1 cellular context compared by ENCODE assay signal in genomic region chr3:99901200-99901926, GRCh38.
TF ChIP-seq lines count a peak whose summit lies in the region.

No MANE protein-coding gene starts in this region.

TF ChIP-seq in HepG2, 621 proteins besides CTCF, POLR2A, EP300 and RAD21 (continued from another document and continues in another):
- TF ChIP-seq REPIN1 (CRISPR knock-in tag; IDR thresholded peaks at IDR 0.05; ENCODE audit: borderline replicate concordance, low read depth): no peak
- no peak for TF ChIP-seq ZNF772 (CRISPR knock-in tag; IDR thresholded peaks at IDR 0.05)
- no peak for TF ChIP-seq WIZ (CRISPR knock-in tag; IDR thresholded peaks at IDR 0.05)
- no peak for TF ChIP-seq ZNF253 (CRISPR knock-in tag; IDR thresholded peaks at IDR 0.05; ENCODE audit: borderline replicate concordance)
- no peak for TF ChIP-seq FLYWCH1 (CRISPR knock-in tag; IDR thresholded peaks at IDR 0.05)
- TF ChIP-seq ZNF24 (IDR thresholded peaks at IDR 0.05): no peak
- no peak for TF ChIP-seq DZIP1 (CRISPR knock-in tag; IDR thresholded peaks at IDR 0.05)
- no peak for TF ChIP-seq ETV6 (CRISPR knock-in tag; conservative IDR thresholded peaks at IDR 0.05)
- no peak for TF ChIP-seq ZNF570 (CRISPR knock-in tag; IDR thresholded peaks at IDR 0.05; ENCODE audit: borderline replicate concordance)
- no peak for TF ChIP-seq IRF9 (CRISPR knock-in tag; IDR thresholded peaks at IDR 0.05; ENCODE audit: borderline replicate concordance)
- peak; percentile 87 for TF ChIP-seq PPARG (CRISPR knock-in tag; conservative IDR thresholded peaks at IDR 0.05)
- TF ChIP-seq ATF7 (IDR thresholded peaks at IDR 0.05): no peak
- TF ChIP-seq ATF7 (CRISPR knock-in tag; IDR thresholded peaks at IDR 0.05): no peak
- no peak for TF ChIP-seq FOXK2 (IDR thresholded peaks at IDR 0.05)
- no peak for TF ChIP-seq THAP8 (CRISPR knock-in tag; IDR thresholded peaks at IDR 0.05; ENCODE audit: borderline replicate concordance)
- no peak for TF ChIP-seq U2AF1 (optimal IDR thresholded peaks at IDR 0.05; ENCODE audit: low read depth, low read length)
- no peak for TF ChIP-seq ZNF274 (CRISPR knock-in tag; IDR thresholded peaks at IDR 0.05)
- TF ChIP-seq NFAT5 (CRISPR knock-in tag; IDR thresholded peaks at IDR 0.05): no peak
- no peak for TF ChIP-seq GPBP1L1 (CRISPR knock-in tag; IDR thresholded peaks at IDR 0.05)
- no peak for TF ChIP-seq NR2F1 (CRISPR knock-in tag; IDR thresholded peaks at IDR 0.05)
- TF ChIP-seq ZNF776 (CRISPR knock-in tag; IDR thresholded peaks at IDR 0.05): no peak
- no peak for TF ChIP-seq TMF1 (CRISPR knock-in tag; IDR thresholded peaks at IDR 0.05; ENCODE audit: low read depth)
- no peak for TF ChIP-seq NFYC (CRISPR knock-in tag; IDR thresholded peaks at IDR 0.05)
- TF ChIP-seq ZMAT3 (CRISPR knock-in tag; conservative IDR thresholded peaks at IDR 0.05): no peak
- no peak for TF ChIP-seq USF2 (IDR thresholded peaks at IDR 0.05; ENCODE audit: low read depth, low read length)
- no peak for TF ChIP-seq USF2 (CRISPR knock-in tag; IDR thresholded peaks at IDR 0.05; ENCODE audit: borderline replicate concordance)
- no peak for TF ChIP-seq IRF1 (CRISPR knock-in tag; IDR thresholded peaks at IDR 0.05; ENCODE audit: low read depth)
- 0 out of 2 replicates have a peak, but pooled peaks have one; percentile 67 for TF ChIP-seq HNF4G (IDR thresholded peaks at IDR 0.05; ENCODE audit: borderline replicate concordance, low read depth, low read length)
- no peak for TF ChIP-seq HNF4G (CRISPR knock-in tag; IDR thresholded peaks at IDR 0.05; ENCODE audit: borderline replicate concordance, low read depth)
- peak; percentile 82 for TF ChIP-seq ZNF614 (CRISPR knock-in tag; IDR thresholded peaks at IDR 0.05; ENCODE audit: borderline replicate concordance)
- TF ChIP-seq ATAD3A (CRISPR knock-in tag; IDR thresholded peaks at IDR 0.05): no peak
- TF ChIP-seq HINFP (CRISPR knock-in tag; IDR thresholded peaks at IDR 0.05; ENCODE audit: low read depth): no peak
- peak; percentile 66 to 70 for TF ChIP-seq MAFK (conservative IDR thresholded peaks at IDR 0.05 in 1 of 2, IDR thresholded peaks at IDR 0.05 in 1 of 2; ENCODE audit: low read length in 2 of 2)
- TF ChIP-seq THAP9 (CRISPR knock-in tag; IDR thresholded peaks at IDR 0.05; ENCODE audit: borderline replicate concordance): no peak
- TF ChIP-seq RCOR2 (CRISPR knock-in tag; IDR thresholded peaks at IDR 0.05): peak; percentile 73
- TF ChIP-seq ZNF460 (CRISPR knock-in tag; IDR thresholded peaks at IDR 0.05; ENCODE audit: borderline replicate concordance): no peak
- TF ChIP-seq ZNF333 (CRISPR knock-in tag; IDR thresholded peaks at IDR 0.05; ENCODE audit: borderline replicate concordance): no peak
- TF ChIP-seq ZSCAN12 (CRISPR knock-in tag; IDR thresholded peaks at IDR 0.05): no peak
- TF ChIP-seq TAF1 (CRISPR knock-in tag; IDR thresholded peaks at IDR 0.05): no peak
